15 cellular contexts compared by ENCODE assay signal in genomic region chr12:131085125-131085815, GRCh38.
DNase-seq lines count a peak whose midpoint lies in the region; ATAC-seq and TF ChIP-seq lines count a peak whose summit lies in the region.
"Had no signal": no experiment of that assay in that cellular context is flagged by ENCODE, and none has a peak within 500 bp of the region (broad histone marks: within the 10 kb centered on the region; RNA-seq: fewer than 3 reads in every experiment).

No MANE protein-coding gene starts in this region.

- intact Hi-C loops in right cardiac atrium (cut with DNase I) = no loop called here

- 73% methylated on average over 22 of the region's 22 CpGs for WGBS in right cardiac atrium

- ATAC-seq in DND-41 (ENCODE audit: insufficient read depth, low read depth) (no peak), right cardiac atrium (peak in 1 of 2 donors; percentile 6), HG02970 (IDR thresholded peaks at IDR 0.05; ENCODE audit: low FRiP score, unreplicated experiment) (no peak), HG03521 (IDR thresholded peaks at IDR 0.05; ENCODE audit: unreplicated experiment) (no peak)
- ATAC-seq: effector memory CD8-positive, alpha-beta T cell; natural killer cell; stimulated activated memory B cell treated with anti-CD40 and anti-IgM and Interleukin-4, amounts not matched to agents 10 μg/mL and 1 μg/mL and 100 μg/mL, for 72 hours had no signal

- H3K36me3 ChIP-seq in DND-41 (ENCODE audit: insufficient read depth, low read length) = no peaks in the 10 kb centered on the region

- H3K9ac ChIP-seq in DND-41 (ENCODE audit: low read depth, low read length) = no peak overlapping the region

- H3K27ac ChIP-seq in DND-41 (ENCODE audit: low read length) = no peak overlapping the region
- no peak overlapping the region for H3K27ac ChIP-seq in right cardiac atrium (ENCODE audit: low read length)
- H3K27ac ChIP-seq: tibial nerve had no signal

- no peaks in the 10 kb centered on the region for H3K79me2 ChIP-seq in DND-41 (ENCODE audit: insufficient read depth, low read length)

- H3K9me3 ChIP-seq in DND-41 (ENCODE audit: insufficient read depth, low read length, severe bottlenecking) = no peaks in the 10 kb centered on the region
- no peaks in the 10 kb centered on the region for H3K9me3 ChIP-seq in right cardiac atrium (ENCODE audit: control insufficient read depth, low read length)

- H4K20me1 ChIP-seq in DND-41 (ENCODE audit: insufficient read depth, low read length) = no peaks in the 10 kb centered on the region; the same call in 1 of the 2 replicates

- TF ChIP-seq CTCF in DND-41 (IDR thresholded peaks at IDR 0.05; ENCODE audit: borderline replicate concordance, extremely low read depth, low read length, poor library complexity, severe bottlenecking) = no peak

- H3K27me3 ChIP-seq in DND-41 (ENCODE audit: insufficient read depth, low read length, poor library complexity) = peaks cover 3% of the 10 kb centered on the region
- H3K27me3 ChIP-seq in right cardiac atrium (ENCODE audit: control insufficient read depth, insufficient read depth) = no peaks in the 10 kb centered on the region
- H3K27me3 ChIP-seq: tibial nerve had no signal

- no peak overlapping the region for H3K4me2 ChIP-seq in DND-41 (ENCODE audit: insufficient read depth, low read length)

- DNase-seq in DND-41 (peak; percentile 2), right cardiac atrium (peak in 2 of 3 donors; percentile 8 to 30), cortex of kidney (lab: John Stamatoyannopoulos, UW) (no peak), NCI-H1436 (lab: John Stamatoyannopoulos, UW) (no peak)
- peak; percentile 39 for DNase-seq in activated CD8-positive, alpha-beta memory T cell treated with anti-CD3 and anti-CD28 coated beads, Interleukin-2, amount 50 U/mL, for 48 hours
- peak; percentile 12 for DNase-seq in stimulated activated CD8-positive, alpha-beta memory T cell treated with anti-CD3 and anti-CD28 coated beads, Interleukin-4, amount 100 ng/mL, for 48 hours
- DNase-seq: DMS79; effector memory CD8-positive, alpha-beta T cell; natural killer cell; NCI-H1694; NCI-H2227 treated with DMSO at 0.1 percent for 48 hours had no signal

- no peak overlapping the region for H2AFZ ChIP-seq in DND-41 (ENCODE audit: low read depth, low read length)

- H3K4me1 ChIP-seq in DND-41 (ENCODE audit: insufficient read depth, low read length) (no peaks in the 10 kb centered on the region), right cardiac atrium (ENCODE audit: control insufficient read depth, insufficient read depth, low read length) (no peaks in the 10 kb centered on the region)
- H3K4me1 ChIP-seq: tibial nerve had no signal

- H3K4me3 ChIP-seq in DND-41 (ENCODE audit: low read depth in 1 of 2, low read length in 2 of 2) (no peak overlapping the region), right cardiac atrium (ENCODE audit: low read length) (no peak overlapping the region)
- H3K4me3 ChIP-seq: tibial nerve had no signal

Comparison
In these comparisons a context has a peak if more than half of its experiments do, and no peak if none do; other contexts are left out.
1. DNase-seq: peak in DND-41 (single experiment), activated CD8-positive, alpha-beta memory T cell treated with anti-CD3 and anti-CD28 coated beads, Interleukin-2, amount 50 U/mL, for 48 hours (single experiment), right cardiac atrium (2 of 3) and stimulated activated CD8-positive, alpha-beta memory T cell treated with anti-CD3 and anti-CD28 coated beads, Interleukin-4, amount 100 ng/mL, for 48 hours (single experiment); none in cortex of kidney (single experiment) and NCI-H1436 (single experiment).